Comparison of ENCODE assay signal across 12 cellular contexts in the genomic region with DNA sequence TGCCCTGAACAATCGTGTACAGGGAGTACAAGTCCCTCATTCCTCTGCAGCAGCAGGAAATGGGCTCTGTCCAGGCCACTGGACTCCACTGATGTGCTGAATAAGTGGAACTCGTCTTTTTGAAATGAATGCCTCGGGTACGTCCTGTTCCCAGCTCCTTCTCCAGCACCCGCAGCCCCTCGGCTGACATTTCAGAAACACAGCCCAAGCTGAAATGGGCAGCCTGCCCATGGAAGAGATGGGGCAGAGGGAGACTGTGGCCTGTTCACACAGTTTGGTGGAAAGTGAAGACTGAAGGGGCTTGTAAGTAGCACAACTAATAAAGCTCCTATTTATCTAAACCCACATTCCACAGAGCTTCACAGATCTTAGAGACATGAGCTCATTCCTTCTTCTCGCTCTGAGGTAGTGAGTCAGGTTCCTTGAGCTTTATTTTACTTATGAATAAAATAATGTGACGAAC.
DNase-seq lines count a peak whose midpoint lies in the region; ATAC-seq and TF ChIP-seq lines count a peak whose summit lies in the region.
"Had no signal": no experiment of that assay in that cellular context is flagged by ENCODE, and none has a peak within 500 bp of the region (broad histone marks: within the 10 kb centered on the region; RNA-seq: fewer than 3 reads in every experiment).

No MANE protein-coding gene starts in this region.

- ATAC-seq in left ventricle myocardium superior (peak; percentile 96), HG02981 (IDR thresholded peaks at IDR 0.05; ENCODE audit: unreplicated experiment) (no peak), HG03175 (IDR thresholded peaks at IDR 0.05; ENCODE audit: unreplicated experiment) (no peak)
- ATAC-seq in activated T-cell treated with anti-CD3 and anti-CD28 coated beads, Interleukin-2, amount 50 U/mL, for 72 hours (replicated peaks in 1 of 2): no peak
- ATAC-seq: natural killer cell treated with Interleukin-12 subunit alpha and Interleukin-12 subunit beta and Interleukin-15 and Interleukin-18, amount 100 ng/mL, for 72 hours had no signal

- 64% methylated on average over 8 of the region's 8 CpGs for WGBS in prostate gland

- no peaks in the 10 kb centered on the region for H3K4me1 Mint-ChIP-seq in activated T-cell treated with anti-CD3 and anti-CD28 coated beads, Interleukin-2, amount 50 U/mL, for 72 hours (ENCODE audit: low read depth)
- H3K4me1 Mint-ChIP-seq: B cell had no signal

- no peaks in the 10 kb centered on the region for H3K27me3 Mint-ChIP-seq in activated T-cell treated with anti-CD3 and anti-CD28 coated beads, Interleukin-2, amount 50 U/mL, for 72 hours (ENCODE audit: low read depth)
- H3K27me3 Mint-ChIP-seq: B cell; natural killer cell treated with Interleukin-12 subunit alpha and Interleukin-12 subunit beta and Interleukin-15 and Interleukin-18, amount 100 ng/mL, for 72 hours had no signal

- no peak for TF ChIP-seq POLR2A in prostate gland (IDR thresholded peaks at IDR 0.05)

- DNase-seq in Ammon's horn (ENCODE audit: low spot score) (peak; percentile 75), astrocyte of the hippocampus (ENCODE audit: low read depth, low spot score) (peak; percentile 82), left ventricle myocardium superior (peak; percentile 61), prostate gland (ENCODE audit: low spot score) (no peak), SIG-M5 (lab: John Stamatoyannopoulos, UW) (no peak)
- DNase-seq in activated T-cell treated with anti-CD3 and anti-CD28 coated beads, Interleukin-2, amount 50 U/mL, for 72 hours: no peak
- DNase-seq: activated CD4-positive, alpha-beta T cell treated with anti-CD3 and anti-CD28 coated beads, Interleukin-2, amount 50 U/mL, for 4 hours had no signal

- no peaks in the 10 kb centered on the region for H3K4me1 ChIP-seq in prostate gland (replicated peaks)
- H3K4me1 ChIP-seq: ascending aorta had no signal

- H3K9me3 Mint-ChIP-seq in activated T-cell treated with anti-CD3 and anti-CD28 coated beads, Interleukin-2, amount 50 U/mL, for 72 hours: peaks cover 0 to 1% of the 10 kb centered on the region in 2 donors

- no peak overlapping the region for H3K27ac Mint-ChIP-seq in activated T-cell treated with anti-CD3 and anti-CD28 coated beads, Interleukin-2, amount 50 U/mL, for 72 hours
- H3K27ac Mint-ChIP-seq: B cell; natural killer cell treated with Interleukin-12 subunit alpha and Interleukin-12 subunit beta and Interleukin-15 and Interleukin-18, amount 100 ng/mL, for 72 hours had no signal

- peak overlapping the region; percentile 23 to 30 for H3K27ac ChIP-seq in prostate gland

- no peak overlapping the region for H3K4me3 Mint-ChIP-seq in activated T-cell treated with anti-CD3 and anti-CD28 coated beads, Interleukin-2, amount 50 U/mL, for 72 hours
- H3K4me3 Mint-ChIP-seq: B cell; natural killer cell treated with Interleukin-12 subunit alpha and Interleukin-12 subunit beta and Interleukin-15 and Interleukin-18, amount 100 ng/mL, for 72 hours had no signal

- H3K27me3 ChIP-seq in prostate gland (replicated peaks; ENCODE audit: insufficient read depth): no peaks in the 10 kb centered on the region
- H3K27me3 ChIP-seq: ascending aorta had no signal

- no peaks in the 10 kb centered on the region for H3K36me3 Mint-ChIP-seq in activated T-cell treated with anti-CD3 and anti-CD28 coated beads, Interleukin-2, amount 50 U/mL, for 72 hours (ENCODE audit: insufficient read depth in 2 of 2)
- H3K36me3 Mint-ChIP-seq: natural killer cell treated with Interleukin-12 subunit alpha and Interleukin-12 subunit beta and Interleukin-15 and Interleukin-18, amount 100 ng/mL, for 72 hours had no signal

- no peaks in the 10 kb centered on the region for H3K36me3 ChIP-seq in prostate gland
- H3K36me3 ChIP-seq: ascending aorta had no signal

- intact Hi-C loops in left ventricle myocardium superior (cut with micrococcal nuclease) (no loop called here), prostate gland (cut with DNase I) (no loop called here)

- no peak overlapping the region for H3K4me3 ChIP-seq in prostate gland
- H3K4me3 ChIP-seq: ascending aorta had no signal

- no peak for TF ChIP-seq CTCF in prostate gland (IDR thresholded peaks at IDR 0.05)

- no peaks in the 10 kb centered on the region for H3K9me3 ChIP-seq in prostate gland
- H3K9me3 ChIP-seq: ascending aorta had no signal

Comparison
In these comparisons a context has a peak if more than half of its experiments do, and no peak if none do; other contexts are left out.
1. DNase-seq: peak in Ammon's horn (single experiment), astrocyte of the hippocampus (single experiment) and left ventricle myocardium superior (single experiment); none in prostate gland (single experiment), activated T-cell treated with anti-CD3 and anti-CD28 coated beads, Interleukin-2, amount 50 U/mL, for 72 hours (0 of 2) and SIG-M5 (single experiment).